ENCODE assay signal across 2 cellular contexts in the genomic region with DNA sequence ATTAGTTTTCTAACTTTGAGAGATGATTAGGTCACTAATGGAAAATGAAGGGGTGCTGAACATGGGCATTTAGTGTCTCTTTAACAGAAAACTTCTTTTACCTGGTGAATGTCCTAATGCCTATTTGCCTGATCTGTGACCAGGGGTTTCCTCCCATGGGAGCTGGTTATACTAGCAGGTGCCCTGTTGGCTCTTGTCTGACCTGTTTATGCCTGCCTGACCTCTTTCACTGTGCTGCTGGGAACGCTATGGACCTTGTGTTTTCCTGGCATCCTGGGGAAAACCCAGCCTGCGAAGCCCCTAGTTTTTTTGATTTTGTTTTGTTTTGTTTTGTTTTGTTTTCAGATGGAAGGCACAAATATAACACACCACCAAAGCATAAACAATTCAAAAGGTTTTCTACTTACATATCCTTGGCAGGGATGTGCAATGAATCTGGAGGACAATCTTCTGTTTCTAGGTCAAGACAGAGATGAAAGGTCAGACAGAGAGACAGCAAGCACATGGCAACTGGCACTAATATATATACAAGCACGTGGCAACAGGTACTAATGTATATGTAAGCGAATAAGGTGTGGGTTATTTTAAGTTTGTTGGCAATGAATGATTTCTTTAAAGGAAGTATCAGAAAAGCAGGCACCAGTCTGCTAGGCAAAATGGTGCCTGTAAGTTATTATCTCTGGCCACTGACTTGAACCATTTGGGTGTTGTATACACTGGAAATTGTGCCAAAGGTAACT.
A peak's percentile ranks its signal among the peaks of the same experiment; 100 is the strongest.
TF ChIP-seq lines count a peak whose summit lies in the region.

No MANE protein-coding gene starts in this region.

TF ChIP-seq in HepG2, 621 proteins besides CTCF, POLR2A, EP300 and RAD21:
- TF ChIP-seq, protein P1, sequence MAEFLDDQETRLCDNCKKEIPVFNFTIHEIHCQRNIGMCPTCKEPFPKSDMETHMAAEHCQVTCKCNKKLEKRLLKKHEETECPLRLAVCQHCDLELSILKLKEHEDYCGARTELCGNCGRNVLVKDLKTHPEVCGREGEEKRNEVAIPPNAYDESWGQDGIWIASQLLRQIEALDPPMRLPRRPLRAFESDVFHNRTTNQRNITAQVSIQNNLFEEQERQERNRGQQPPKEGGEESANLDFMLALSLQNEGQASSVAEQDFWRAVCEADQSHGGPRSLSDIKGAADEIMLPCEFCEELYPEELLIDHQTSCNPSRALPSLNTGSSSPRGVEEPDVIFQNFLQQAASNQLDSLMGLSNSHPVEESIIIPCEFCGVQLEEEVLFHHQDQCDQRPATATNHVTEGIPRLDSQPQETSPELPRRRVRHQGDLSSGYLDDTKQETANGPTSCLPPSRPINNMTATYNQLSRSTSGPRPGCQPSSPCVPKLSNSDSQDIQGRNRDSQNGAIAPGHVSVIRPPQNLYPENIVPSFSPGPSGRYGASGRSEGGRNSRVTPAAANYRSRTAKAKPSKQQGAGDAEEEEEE (CRISPR knock-in tag; IDR thresholded peaks at IDR 0.05; ENCODE audit: borderline replicate concordance), result no peak
- TF ChIP-seq, protein P2, sequence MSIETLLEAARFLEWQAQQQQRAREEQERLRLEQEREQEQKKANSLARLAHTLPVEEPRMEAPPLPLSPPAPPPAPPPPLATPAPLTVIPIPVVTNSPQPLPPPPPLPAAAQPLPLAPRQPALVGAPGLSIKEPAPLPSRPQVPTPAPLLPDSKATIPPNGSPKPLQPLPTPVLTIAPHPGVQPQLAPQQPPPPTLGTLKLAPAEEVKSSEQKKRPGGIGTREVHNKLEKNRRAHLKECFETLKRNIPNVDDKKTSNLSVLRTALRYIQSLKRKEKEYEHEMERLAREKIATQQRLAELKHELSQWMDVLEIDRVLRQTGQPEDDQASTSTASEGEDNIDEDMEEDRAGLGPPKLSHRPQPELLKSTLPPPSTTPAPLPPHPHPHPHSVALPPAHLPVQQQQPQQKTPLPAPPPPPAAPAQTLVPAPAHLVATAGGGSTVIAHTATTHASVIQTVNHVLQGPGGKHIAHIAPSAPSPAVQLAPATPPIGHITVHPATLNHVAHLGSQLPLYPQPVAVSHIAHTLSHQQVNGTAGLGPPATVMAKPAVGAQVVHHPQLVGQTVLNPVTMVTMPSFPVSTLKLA (IDR thresholded peaks at IDR 0.05), result peak; percentile 98

TF ChIP-seq in GM23338, 12 proteins besides CTCF, POLR2A, EP300 and RAD21 (continued from another document):
- no peak for TF ChIP-seq NANOG (IDR thresholded peaks at IDR 0.05; ENCODE audit: borderline replicate concordance)
- no peak for TF ChIP-seq EZH2 (IDR thresholded peaks at IDR 0.05; ENCODE audit: low read depth, unreplicated experiment)
- TF ChIP-seq ZNF331 (CRISPR knock-in tag; IDR thresholded peaks at IDR 0.05; ENCODE audit: low read depth), result no peak
- TF ChIP-seq ZNF114 (CRISPR knock-in tag; IDR thresholded peaks at IDR 0.05), result no peak
- no peak for TF ChIP-seq STAT1 (IDR thresholded peaks at IDR 0.05; ENCODE audit: unreplicated experiment)
- TF ChIP-seq CREB1 (CRISPR knock-in tag; IDR thresholded peaks at IDR 0.05; ENCODE audit: low read depth), result no peak
